Comparison of ENCODE assay signal across 1 cellular context in genomic region chr9:126500600-126501382, GRCh38.
TF ChIP-seq lines count a peak whose summit lies in the region.

No MANE protein-coding gene starts in this region.

TF ChIP-seq in HepG2, 621 proteins besides CTCF, POLR2A, EP300 and RAD21 (continued from another document and continues in another):
- TF ChIP-seq NFAT5 (CRISPR knock-in tag; IDR thresholded peaks at IDR 0.05) (no peak), CHD4 (IDR thresholded peaks at IDR 0.05; ENCODE audit: borderline replicate concordance, low read length) (no peak), KDM3A (CRISPR knock-in tag; IDR thresholded peaks at IDR 0.05; ENCODE audit: low read depth) (peak; percentile 63; the same call in 1 of the 2 replicates), MAF1 (CRISPR knock-in tag; IDR thresholded peaks at IDR 0.05; ENCODE audit: borderline replicate concordance) (no peak), TCF7L2 (IDR thresholded peaks at IDR 0.05; ENCODE audit: low read depth, low read length) (no peak), BCL6 (CRISPR knock-in tag; IDR thresholded peaks at IDR 0.05) (no peak), ZNF703 (CRISPR knock-in tag; IDR thresholded peaks at IDR 0.05; ENCODE audit: borderline replicate concordance) (no peak), RBAK (CRISPR knock-in tag; IDR thresholded peaks at IDR 0.05) (no peak), KLF11 (CRISPR knock-in tag; IDR thresholded peaks at IDR 0.05) (no peak), NCOA1 (CRISPR knock-in tag; IDR thresholded peaks at IDR 0.05) (no peak), GATAD2A (CRISPR knock-in tag; IDR thresholded peaks at IDR 0.05) (0 out of 2 replicates have a peak, but pooled peaks have one; percentile 31), ELF3 (CRISPR knock-in tag; IDR thresholded peaks at IDR 0.05) (0 out of 2 replicates have a peak, but pooled peaks have one; percentile 27), ZFP1 (CRISPR knock-in tag; IDR thresholded peaks at IDR 0.05) (no peak), AGO1 (IDR thresholded peaks at IDR 0.05; ENCODE audit: low read depth, low read length, poor library complexity, severe bottlenecking) (peak; percentile 41), ZNF501 (CRISPR knock-in tag; IDR thresholded peaks at IDR 0.05) (0 out of 2 replicates have a peak, but pooled peaks have one; percentile 46), HOMEZ (CRISPR knock-in tag; IDR thresholded peaks at IDR 0.05; ENCODE audit: low read depth) (no peak), RBM39 (IDR thresholded peaks at IDR 0.05; ENCODE audit: low read depth, low read length, poor library complexity, severe bottlenecking) (no peak), ZNF441 (CRISPR knock-in tag; IDR thresholded peaks at IDR 0.05; ENCODE audit: borderline replicate concordance) (no peak), THAP7 (CRISPR knock-in tag; IDR thresholded peaks at IDR 0.05) (0 out of 2 replicates have a peak, but pooled peaks have one; percentile 37), THAP8 (CRISPR knock-in tag; IDR thresholded peaks at IDR 0.05; ENCODE audit: borderline replicate concordance) (no peak), HES4 (CRISPR knock-in tag; IDR thresholded peaks at IDR 0.05; ENCODE audit: borderline replicate concordance) (no peak), ZFAT (CRISPR knock-in tag; conservative IDR thresholded peaks at IDR 0.05) (no peak), TBX2 (CRISPR knock-in tag; IDR thresholded peaks at IDR 0.05; ENCODE audit: borderline replicate concordance) (peak; percentile 39; the same call in 1 of the 2 replicates), ZNF674 (CRISPR knock-in tag; IDR thresholded peaks at IDR 0.05; ENCODE audit: low read depth) (0 out of 2 replicates have a peak, but pooled peaks have one; percentile 57), EEA1 (CRISPR knock-in tag; IDR thresholded peaks at IDR 0.05; ENCODE audit: borderline replicate concordance) (0 out of 2 replicates have a peak, but pooled peaks have one; percentile 40), ZSCAN9 (CRISPR knock-in tag; IDR thresholded peaks at IDR 0.05; ENCODE audit: borderline replicate concordance) (no peak), ZNF878 (CRISPR knock-in tag; IDR thresholded peaks at IDR 0.05) (no peak), ZNF451 (CRISPR knock-in tag; IDR thresholded peaks at IDR 0.05) (peak; percentile 28; the same call in 1 of the 2 replicates), ETV5 (CRISPR knock-in tag; IDR thresholded peaks at IDR 0.05; ENCODE audit: borderline replicate concordance) (0 out of 2 replicates have a peak, but pooled peaks have one; percentile 11), ZNF124 (CRISPR knock-in tag; IDR thresholded peaks at IDR 0.05) (peak; percentile 78; the same call in 1 of the 2 replicates), ZNF136 (CRISPR knock-in tag; IDR thresholded peaks at IDR 0.05; ENCODE audit: low read depth) (no peak), MIER2 (CRISPR knock-in tag; IDR thresholded peaks at IDR 0.05) (no peak), HOXA7 (CRISPR knock-in tag; IDR thresholded peaks at IDR 0.05) (no peak), PHF5A (CRISPR knock-in tag; IDR thresholded peaks at IDR 0.05; ENCODE audit: low read depth, unreplicated experiment) (peak; percentile 44), HOXA9 (CRISPR knock-in tag; IDR thresholded peaks at IDR 0.05; ENCODE audit: borderline replicate concordance) (no peak), CAMTA2 (CRISPR knock-in tag; IDR thresholded peaks at IDR 0.05; ENCODE audit: borderline replicate concordance) (0 out of 2 replicates have a peak, but pooled peaks have one; percentile 72), SALL1 (CRISPR knock-in tag; IDR thresholded peaks at IDR 0.05) (peak; percentile 52; the same call in 1 of the 2 replicates), SOX5 (CRISPR knock-in tag; IDR thresholded peaks at IDR 0.05; ENCODE audit: borderline replicate concordance) (no peak), SRY (CRISPR knock-in tag; IDR thresholded peaks at IDR 0.05) (no peak), FOXO1 (CRISPR knock-in tag; IDR thresholded peaks at IDR 0.05) (peak; percentile 47; the same call in 1 of the 2 replicates), CC2D1A (CRISPR knock-in tag; IDR thresholded peaks at IDR 0.05) (no peak), NFE2L2 (IDR thresholded peaks at IDR 0.05; ENCODE audit: low read length) (no peak), GABPB1 (CRISPR knock-in tag; IDR thresholded peaks at IDR 0.05) (peak; percentile 57; the same call in 1 of the 2 replicates)
- TF ChIP-seq, protein P1, sequence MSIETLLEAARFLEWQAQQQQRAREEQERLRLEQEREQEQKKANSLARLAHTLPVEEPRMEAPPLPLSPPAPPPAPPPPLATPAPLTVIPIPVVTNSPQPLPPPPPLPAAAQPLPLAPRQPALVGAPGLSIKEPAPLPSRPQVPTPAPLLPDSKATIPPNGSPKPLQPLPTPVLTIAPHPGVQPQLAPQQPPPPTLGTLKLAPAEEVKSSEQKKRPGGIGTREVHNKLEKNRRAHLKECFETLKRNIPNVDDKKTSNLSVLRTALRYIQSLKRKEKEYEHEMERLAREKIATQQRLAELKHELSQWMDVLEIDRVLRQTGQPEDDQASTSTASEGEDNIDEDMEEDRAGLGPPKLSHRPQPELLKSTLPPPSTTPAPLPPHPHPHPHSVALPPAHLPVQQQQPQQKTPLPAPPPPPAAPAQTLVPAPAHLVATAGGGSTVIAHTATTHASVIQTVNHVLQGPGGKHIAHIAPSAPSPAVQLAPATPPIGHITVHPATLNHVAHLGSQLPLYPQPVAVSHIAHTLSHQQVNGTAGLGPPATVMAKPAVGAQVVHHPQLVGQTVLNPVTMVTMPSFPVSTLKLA (IDR thresholded peaks at IDR 0.05): no peak
- TF ChIP-seq, protein P2, sequence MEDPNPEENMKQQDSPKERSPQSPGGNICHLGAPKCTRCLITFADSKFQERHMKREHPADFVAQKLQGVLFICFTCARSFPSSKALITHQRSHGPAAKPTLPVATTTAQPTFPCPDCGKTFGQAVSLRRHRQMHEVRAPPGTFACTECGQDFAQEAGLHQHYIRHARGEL (CRISPR knock-in tag; IDR thresholded peaks at IDR 0.05): no peak
- TF ChIP-seq, protein P3, sequence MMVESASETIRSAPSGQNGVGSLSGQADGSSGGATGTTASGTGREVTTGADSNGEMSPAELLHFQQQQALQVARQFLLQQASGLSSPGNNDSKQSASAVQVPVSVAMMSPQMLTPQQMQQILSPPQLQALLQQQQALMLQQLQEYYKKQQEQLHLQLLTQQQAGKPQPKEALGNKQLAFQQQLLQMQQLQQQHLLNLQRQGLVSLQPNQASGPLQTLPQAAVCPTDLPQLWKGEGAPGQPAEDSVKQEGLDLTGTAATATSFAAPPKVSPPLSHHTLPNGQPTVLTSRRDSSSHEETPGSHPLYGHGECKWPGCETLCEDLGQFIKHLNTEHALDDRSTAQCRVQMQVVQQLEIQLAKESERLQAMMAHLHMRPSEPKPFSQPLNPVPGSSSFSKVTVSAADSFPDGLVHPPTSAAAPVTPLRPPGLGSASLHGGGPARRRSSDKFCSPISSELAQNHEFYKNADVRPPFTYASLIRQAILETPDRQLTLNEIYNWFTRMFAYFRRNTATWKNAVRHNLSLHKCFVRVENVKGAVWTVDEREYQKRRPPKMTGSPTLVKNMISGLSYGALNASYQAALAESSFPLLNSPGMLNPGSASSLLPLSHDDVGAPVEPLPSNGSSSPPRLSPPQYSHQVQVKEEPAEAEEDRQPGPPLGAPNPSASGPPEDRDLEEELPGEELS (CRISPR knock-in tag; IDR thresholded peaks at IDR 0.05): no peak
- TF ChIP-seq, protein P4, sequence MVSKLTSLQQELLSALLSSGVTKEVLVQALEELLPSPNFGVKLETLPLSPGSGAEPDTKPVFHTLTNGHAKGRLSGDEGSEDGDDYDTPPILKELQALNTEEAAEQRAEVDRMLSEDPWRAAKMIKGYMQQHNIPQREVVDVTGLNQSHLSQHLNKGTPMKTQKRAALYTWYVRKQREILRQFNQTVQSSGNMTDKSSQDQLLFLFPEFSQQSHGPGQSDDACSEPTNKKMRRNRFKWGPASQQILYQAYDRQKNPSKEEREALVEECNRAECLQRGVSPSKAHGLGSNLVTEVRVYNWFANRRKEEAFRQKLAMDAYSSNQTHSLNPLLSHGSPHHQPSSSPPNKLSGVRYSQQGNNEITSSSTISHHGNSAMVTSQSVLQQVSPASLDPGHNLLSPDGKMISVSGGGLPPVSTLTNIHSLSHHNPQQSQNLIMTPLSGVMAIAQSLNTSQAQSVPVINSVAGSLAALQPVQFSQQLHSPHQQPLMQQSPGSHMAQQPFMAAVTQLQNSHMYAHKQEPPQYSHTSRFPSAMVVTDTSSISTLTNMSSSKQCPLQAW (CRISPR knock-in tag; IDR thresholded peaks at IDR 0.05): peak; percentile 63; the same call in 1 of the 2 replicates
- TF ChIP-seq, protein P5, sequence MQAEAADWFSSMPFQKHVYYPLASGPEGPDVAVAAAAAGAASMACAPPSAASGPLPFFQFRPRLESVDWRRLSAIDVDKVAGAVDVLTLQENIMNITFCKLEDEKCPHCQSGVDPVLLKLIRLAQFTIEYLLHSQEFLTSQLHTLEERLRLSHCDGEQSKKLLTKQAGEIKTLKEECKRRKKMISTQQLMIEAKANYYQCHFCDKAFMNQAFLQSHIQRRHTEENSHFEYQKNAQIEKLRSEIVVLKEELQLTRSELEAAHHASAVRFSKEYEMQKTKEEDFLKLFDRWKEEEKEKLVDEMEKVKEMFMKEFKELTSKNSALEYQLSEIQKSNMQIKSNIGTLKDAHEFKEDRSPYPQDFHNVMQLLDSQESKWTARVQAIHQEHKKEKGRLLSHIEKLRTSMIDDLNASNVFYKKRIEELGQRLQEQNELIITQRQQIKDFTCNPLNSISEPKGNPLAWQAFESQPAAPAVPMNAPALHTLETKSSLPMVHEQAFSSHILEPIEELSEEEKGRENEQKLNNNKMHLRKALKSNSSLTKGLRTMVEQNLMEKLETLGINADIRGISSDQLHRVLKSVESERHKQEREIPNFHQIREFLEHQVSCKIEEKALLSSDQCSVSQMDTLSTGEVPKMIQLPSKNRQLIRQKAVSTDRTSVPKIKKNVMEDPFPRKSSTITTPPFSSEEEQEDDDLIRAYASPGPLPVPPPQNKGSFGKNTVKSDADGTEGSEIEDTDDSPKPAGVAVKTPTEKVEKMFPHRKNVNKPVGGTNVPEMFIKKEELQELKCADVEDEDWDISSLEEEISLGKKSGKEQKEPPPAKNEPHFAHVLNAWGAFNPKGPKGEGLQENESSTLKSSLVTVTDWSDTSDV (CRISPR knock-in tag; IDR thresholded peaks at IDR 0.05): peak; percentile 52; the same call in 1 of the 2 replicates
- TF ChIP-seq, protein P6, sequence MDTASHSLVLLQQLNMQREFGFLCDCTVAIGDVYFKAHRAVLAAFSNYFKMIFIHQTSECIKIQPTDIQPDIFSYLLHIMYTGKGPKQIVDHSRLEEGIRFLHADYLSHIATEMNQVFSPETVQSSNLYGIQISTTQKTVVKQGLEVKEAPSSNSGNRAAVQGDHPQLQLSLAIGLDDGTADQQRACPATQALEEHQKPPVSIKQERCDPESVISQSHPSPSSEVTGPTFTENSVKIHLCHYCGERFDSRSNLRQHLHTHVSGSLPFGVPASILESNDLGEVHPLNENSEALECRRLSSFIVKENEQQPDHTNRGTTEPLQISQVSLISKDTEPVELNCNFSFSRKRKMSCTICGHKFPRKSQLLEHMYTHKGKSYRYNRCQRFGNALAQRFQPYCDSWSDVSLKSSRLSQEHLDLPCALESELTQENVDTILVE (CRISPR knock-in tag; IDR thresholded peaks at IDR 0.05): no peak
